ENCODE assay signal across 8 cellular contexts in genomic region chr11:48081151-48082010, GRCh38.
DNase-seq lines count a peak whose midpoint lies in the region; ATAC-seq and TF ChIP-seq lines count a peak whose summit lies in the region.

No MANE protein-coding gene starts in this region.

- no peak overlapping the region for H3K4me3 Mint-ChIP-seq in T-helper 17 cell
- peak overlapping the region; percentile 67 for H3K4me3 Mint-ChIP-seq in natural killer cell treated with Interleukin-12 subunit alpha and Interleukin-12 subunit beta and Interleukin-15 and Interleukin-18, amount 100 ng/mL, for 72 hours

- ATAC-seq in T-helper 17 cell (peak; percentile 53), HG03108 (IDR thresholded peaks at IDR 0.05; ENCODE audit: unreplicated experiment) (no peak)
- peak; percentile 80 to 88 for ATAC-seq in natural killer cell treated with Interleukin-12 subunit alpha and Interleukin-12 subunit beta and Interleukin-15 and Interleukin-18, amount 100 ng/mL, for 72 hours

- H3K9me3 Mint-ChIP-seq in natural killer cell treated with Interleukin-12 subunit alpha and Interleukin-12 subunit beta and Interleukin-15 and Interleukin-18, amount 100 ng/mL, for 72 hours, result no peaks in the 10 kb centered on the region

- no peaks in the 10 kb centered on the region for H3K27me3 Mint-ChIP-seq in T-helper 17 cell
- H3K27me3 Mint-ChIP-seq in natural killer cell treated with Interleukin-12 subunit alpha and Interleukin-12 subunit beta and Interleukin-15 and Interleukin-18, amount 100 ng/mL, for 72 hours, result no peaks in the 10 kb centered on the region

- DNase-seq in EL, result peak; percentile 86
- no peak for DNase-seq in T-helper 17 cell
- peak; percentile 70 for DNase-seq in epithelial cell of proximal tubule (ENCODE audit: low read depth)
- no peak for DNase-seq in natural killer cell treated with Interleukin-12 subunit alpha and Interleukin-12 subunit beta and Interleukin-15 and Interleukin-18, amount 100 ng/mL, for 72 hours (ENCODE audit: low spot score)
- no peak for DNase-seq in NCI-H748 treated with DMSO at 0.1 percent for 48 hours (lab: John Stamatoyannopoulos, UW)
- DNase-seq in RWPE1 (ENCODE audit: low spot score), result no peak
- DNase-seq in iPS-NIHi11 (ENCODE audit: low spot score), result no peak

- H3K9me3 ChIP-seq in T-helper 17 cell (ENCODE audit: control insufficient read depth, low read length, poor library complexity, severe bottlenecking), result no peaks in the 10 kb centered on the region

- TF ChIP-seq CTCF in epithelial cell of proximal tubule (conservative IDR thresholded peaks at IDR 0.05; ENCODE audit: low read depth, low read length) (peak; percentile 24), RWPE1 (conservative IDR thresholded peaks at IDR 0.05; ENCODE audit: low read depth) (no peak)

- H3K4me3 ChIP-seq in epithelial cell of proximal tubule (ENCODE audit: low read depth, low read length), result no peak overlapping the region

- H3K36me3 Mint-ChIP-seq in T-helper 17 cell (ENCODE audit: low read depth), result peaks cover 9% of the 10 kb centered on the region
- peaks cover 6% of the 10 kb centered on the region for H3K36me3 Mint-ChIP-seq in natural killer cell treated with Interleukin-12 subunit alpha and Interleukin-12 subunit beta and Interleukin-15 and Interleukin-18, amount 100 ng/mL, for 72 hours

- CTCF ChIA-PET in RWPE1 (lab: Yijun Ruan, JAX), result interaction anchor here (0.7 kb wide), 1 partner anchor 24 kb away, joined by 3 read pairs; no protein-coding TSS in a partner anchor

- POLR2A ChIA-PET in RWPE1 (lab: Yijun Ruan, JAX; ENCODE audit: low non-redundant PET), result interaction anchor here (0.6 kb wide), 1 partner anchor 658 kb away, joined by 4 read pairs; no protein-coding TSS in a partner anchor

- no peak overlapping the region for H3K27ac ChIP-seq in RWPE1

- H3K4me1 Mint-ChIP-seq in T-helper 17 cell, result peaks cover 27% of the 10 kb centered on the region
- peaks cover 54 to 62% of the 10 kb centered on the region in 2 donors for H3K4me1 Mint-ChIP-seq in natural killer cell treated with Interleukin-12 subunit alpha and Interleukin-12 subunit beta and Interleukin-15 and Interleukin-18, amount 100 ng/mL, for 72 hours (ENCODE audit: low read depth in 2 of 2)

- peak overlapping the region; percentile 41 for H3K27ac Mint-ChIP-seq in T-helper 17 cell
- peak overlapping the region; percentile 69 to 80 for H3K27ac Mint-ChIP-seq in natural killer cell treated with Interleukin-12 subunit alpha and Interleukin-12 subunit beta and Interleukin-15 and Interleukin-18, amount 100 ng/mL, for 72 hours

Comparison
In these comparisons a context has a peak if more than half of its experiments do, and no peak if none do; other contexts are left out.
1. DNase-seq: peak in EL (single experiment) and epithelial cell of proximal tubule (single experiment); none in T-helper 17 cell (0 of 3), natural killer cell treated with Interleukin-12 subunit alpha and Interleukin-12 subunit beta and Interleukin-15 and Interleukin-18, amount 100 ng/mL, for 72 hours (single experiment), NCI-H748 treated with DMSO at 0.1 percent for 48 hours (single experiment), RWPE1 (single experiment) and iPS-NIHi11 (single experiment).